Comparison of ENCODE assay signal across 9 cellular contexts in genomic region chr15:82530606-82531379, GRCh38. TPM values are rescaled to one million over a fixed set of nuclear protein-coding genes. Genes with fewer than 3 reads are reported as not detected.
DNase-seq lines count a peak whose midpoint lies in the region; ATAC-seq and TF ChIP-seq lines count a peak whose summit lies in the region.
"Had no signal": no experiment of that assay in that cellular context is flagged by ENCODE, and none has a peak within 500 bp of the region (broad histone marks: within the 10 kb centered on the region; RNA-seq: fewer than 3 reads in every experiment).

No MANE protein-coding gene starts in this region.

- peak; percentile 49 to 78 (median 62) for DNase-seq in CD8-positive, alpha-beta T cell
- DNase-seq in M059J (ENCODE audit: low read depth) (peak; percentile 68), head of caudate nucleus (peak in 41 of 42 donors; percentile 35 to 88 (median 67)), HUDEP-2 (lab: John Stamatoyannopoulos, UW; ENCODE audit: unreplicated experiment in 76 of 76) (no peak)
- DNase-seq in activated T-helper 9 cell treated with anti-CD3 and anti-CD28 coated beads, Interleukin-2, amount 50 U/mL, for 16 hours (ENCODE audit: low read depth), result peak; percentile 46

- H3K9me3 Mint-ChIP-seq in CD8-positive, alpha-beta T cell, result no peaks in the 10 kb centered on the region

- peak overlapping the region; percentile 17 for H3K4me3 ChIP-seq in CD8-positive, alpha-beta T cell (ENCODE audit: low read depth, low read length)
- peak overlapping the region; percentile 65 for H3K4me3 ChIP-seq in rectal smooth muscle tissue (ENCODE audit: low read length)
- H3K4me3 ChIP-seq: SK-N-MC had no signal

- H3K27ac Mint-ChIP-seq in CD8-positive, alpha-beta T cell, result peak overlapping the region; percentile 78

- H3K4me3 Mint-ChIP-seq in CD8-positive, alpha-beta T cell, result peak overlapping the region; percentile 76

- CTCF ChIA-PET in CD8-positive, alpha-beta T cell (lab: Charles Lee), result interaction anchor here (0.7 to 3.4 kb wide), 11 partner anchors 9 to 550 kb away, joined by 3 to 26 read pairs (median 6); partner anchors contain the start of genes RAMAC and RPS17

- H3K4me1 Mint-ChIP-seq in CD8-positive, alpha-beta T cell (ENCODE audit: low read depth), result peaks cover 5% of the 10 kb centered on the region

- no peaks in the 10 kb centered on the region for H3K27me3 ChIP-seq in CD8-positive, alpha-beta T cell (ENCODE audit: insufficient read depth, low read length)
- no peaks in the 10 kb centered on the region for H3K27me3 ChIP-seq in rectal smooth muscle tissue (ENCODE audit: control insufficient read depth, insufficient read depth, low read length)

- POLR2A ChIA-PET in CD8-positive, alpha-beta T cell (lab: Charles Lee), result interaction anchor here (0.7 to 1.7 kb wide), 2 partner anchors 9 to 13 kb away, joined by 3 to 18 read pairs; partner anchors contain the start of gene RPS17

- intact Hi-C loops in CD8-positive, alpha-beta T cell (cut with DNase I, micrococcal nuclease), result loop anchor here in 1 of 2 experiments (1.0 to 10.0 kb wide), 3 partner anchors 220 to 1226 kb away; no protein-coding TSS in a partner anchor
- intact Hi-C loops in head of caudate nucleus (cut with DNase I), result no loop called here

- peaks cover 20% of the 10 kb centered on the region for H3K36me3 Mint-ChIP-seq in CD8-positive, alpha-beta T cell

- H3K36me3 ChIP-seq in CD8-positive, alpha-beta T cell (ENCODE audit: insufficient read depth, low read length), result no peaks in the 10 kb centered on the region
- no peaks in the 10 kb centered on the region for H3K36me3 ChIP-seq in rectal smooth muscle tissue (ENCODE audit: control insufficient read depth, insufficient read depth, low read length)

- H3K4me1 ChIP-seq in CD8-positive, alpha-beta T cell (ENCODE audit: insufficient read depth, low read length), result no peaks in the 10 kb centered on the region
- peaks cover 2% of the 10 kb centered on the region for H3K4me1 ChIP-seq in rectal smooth muscle tissue (ENCODE audit: control insufficient read depth, insufficient read depth, low read length)

- no peaks in the 10 kb centered on the region for H3K27me3 Mint-ChIP-seq in CD8-positive, alpha-beta T cell (ENCODE audit: low read depth)

- no peak overlapping the region for H3K9ac ChIP-seq in rectal smooth muscle tissue (ENCODE audit: low read length)

- no peak overlapping the region for H3K27ac ChIP-seq in CD8-positive, alpha-beta T cell (ENCODE audit: low read depth, low read length)
- no peak overlapping the region for H3K27ac ChIP-seq in rectal smooth muscle tissue (ENCODE audit: low read depth, low read length)
- H3K27ac ChIP-seq: SK-N-MC had no signal

- peak; percentile 94 for ATAC-seq in CD8-positive, alpha-beta T cell
- ATAC-seq in GM21786 (IDR thresholded peaks at IDR 0.05; ENCODE audit: unreplicated experiment) (peak; percentile 87), HG03097 (IDR thresholded peaks at IDR 0.05; ENCODE audit: low FRiP score, unreplicated experiment) (no peak)

- no peaks in the 10 kb centered on the region for H3K9me3 ChIP-seq in CD8-positive, alpha-beta T cell (ENCODE audit: low read length)

- TF ChIP-seq CTCF in CD8-positive, alpha-beta T cell (IDR thresholded peaks at IDR 0.05), result peak; percentile 87

RNA-seq across cellular contexts. Expression of gene RPS17, which starts 9.5 kb away (rescaled TPM):
- 1,000 to 10,000 TPM; 3,034 to 3,037 TPM for total RNA-seq in CD8-positive, alpha-beta T cell
- 1,555 and 1,801 TPM in 2 replicates for total RNA-seq in M059J (2014; rRNA removed; shearing (Covaris generic))

Comparison
In these comparisons a context has a peak if more than half of its experiments do, and no peak if none do; other contexts are left out.
1. DNase-seq: peak in CD8-positive, alpha-beta T cell (7 of 7), M059J (single experiment), activated T-helper 9 cell treated with anti-CD3 and anti-CD28 coated beads, Interleukin-2, amount 50 U/mL, for 16 hours (single experiment) and head of caudate nucleus (41 of 42); none in HUDEP-2 (0 of 76).